In genomic region chr2:55047677-55048299, GRCh38 we compare ENCODE assay signal across 1 cellular context.
A peak's percentile ranks its signal among the peaks of the same experiment; 100 is the strongest.
TF ChIP-seq lines count a peak whose summit lies in the region.

No MANE protein-coding gene starts in this region.

TF ChIP-seq in HepG2, 621 proteins besides CTCF, POLR2A, EP300 and RAD21 (continued from another document and continues in another):
- TF ChIP-seq BRF2 (CRISPR knock-in tag; IDR thresholded peaks at IDR 0.05): no peak
- no peak for TF ChIP-seq RXRA (CRISPR knock-in tag; IDR thresholded peaks at IDR 0.05)
- no peak for TF ChIP-seq ELK4 (CRISPR knock-in tag; IDR thresholded peaks at IDR 0.05; ENCODE audit: borderline replicate concordance)
- TF ChIP-seq MAF1 (CRISPR knock-in tag; IDR thresholded peaks at IDR 0.05; ENCODE audit: borderline replicate concordance): no peak
- no peak for TF ChIP-seq MBD4 (IDR thresholded peaks at IDR 0.05; ENCODE audit: borderline replicate concordance, low read length)
- no peak for TF ChIP-seq ZKSCAN5 (CRISPR knock-in tag; IDR thresholded peaks at IDR 0.05)
- peak in 1 of 2 experiments; percentile 55; a peak in 1 of 4 replicates for TF ChIP-seq HMGXB4 (CRISPR knock-in tag; IDR thresholded peaks at IDR 0.05; ENCODE audit: borderline replicate concordance in 1 of 2, low read depth in 1 of 2)
- TF ChIP-seq ZNF709 (CRISPR knock-in tag; IDR thresholded peaks at IDR 0.05): no peak
- TF ChIP-seq ZUFSP (CRISPR knock-in tag; IDR thresholded peaks at IDR 0.05; ENCODE audit: borderline replicate concordance): no peak
- TF ChIP-seq NCOR1 (IDR thresholded peaks at IDR 0.05; ENCODE audit: borderline replicate concordance, low read length): no peak
- TF ChIP-seq ZNF850 (CRISPR knock-in tag; conservative IDR thresholded peaks at IDR 0.05): no peak
- no peak for TF ChIP-seq TERF1 (CRISPR knock-in tag; IDR thresholded peaks at IDR 0.05)
- TF ChIP-seq KAT7 (CRISPR knock-in tag; IDR thresholded peaks at IDR 0.05; ENCODE audit: borderline replicate concordance): 0 out of 2 replicates have a peak, but pooled peaks have one; percentile 35
- no peak for TF ChIP-seq SPEN (CRISPR knock-in tag; IDR thresholded peaks at IDR 0.05; ENCODE audit: low read depth)
- TF ChIP-seq ARID2 (CRISPR knock-in tag; IDR thresholded peaks at IDR 0.05; ENCODE audit: borderline replicate concordance): no peak
- TF ChIP-seq TSC22D2 (CRISPR knock-in tag; IDR thresholded peaks at IDR 0.05; ENCODE audit: borderline replicate concordance): no peak
- TF ChIP-seq UBTF (CRISPR knock-in tag; IDR thresholded peaks at IDR 0.05): no peak
- TF ChIP-seq REPIN1 (CRISPR knock-in tag; IDR thresholded peaks at IDR 0.05; ENCODE audit: borderline replicate concordance, low read depth): no peak
- no peak for TF ChIP-seq ZNF776 (CRISPR knock-in tag; IDR thresholded peaks at IDR 0.05)
- no peak for TF ChIP-seq ZSCAN5A (CRISPR knock-in tag; IDR thresholded peaks at IDR 0.05; ENCODE audit: borderline replicate concordance)
- no peak for TF ChIP-seq ZNF451 (CRISPR knock-in tag; IDR thresholded peaks at IDR 0.05)
- no peak for TF ChIP-seq ZNF318 (CRISPR knock-in tag; IDR thresholded peaks at IDR 0.05)
- no peak for TF ChIP-seq ZNF343 (CRISPR knock-in tag; IDR thresholded peaks at IDR 0.05)
- TF ChIP-seq ZNF678 (CRISPR knock-in tag; IDR thresholded peaks at IDR 0.05): no peak
- peak; percentile 42; the same call in 1 of the 2 replicates for TF ChIP-seq BCL6 (CRISPR knock-in tag; IDR thresholded peaks at IDR 0.05)
- TF ChIP-seq ZNF160 (CRISPR knock-in tag; IDR thresholded peaks at IDR 0.05): no peak
- TF ChIP-seq PHF8 (CRISPR knock-in tag; IDR thresholded peaks at IDR 0.05): no peak
- TF ChIP-seq RFXAP (CRISPR knock-in tag; IDR thresholded peaks at IDR 0.05; ENCODE audit: borderline replicate concordance): no peak
- TF ChIP-seq MAZ (IDR thresholded peaks at IDR 0.05; ENCODE audit: borderline replicate concordance, low read depth, low read length): no peak
- TF ChIP-seq MAZ (CRISPR knock-in tag; IDR thresholded peaks at IDR 0.05; ENCODE audit: low read depth): no peak
- no peak for TF ChIP-seq SETDB1 (CRISPR knock-in tag; IDR thresholded peaks at IDR 0.05; ENCODE audit: borderline replicate concordance)
- TF ChIP-seq RFX1 (IDR thresholded peaks at IDR 0.05): no peak
- no peak for TF ChIP-seq XBP1 (CRISPR knock-in tag; IDR thresholded peaks at IDR 0.05)
- no peak for TF ChIP-seq ZNF589 (CRISPR knock-in tag; conservative IDR thresholded peaks at IDR 0.05)
- TF ChIP-seq ZFP36L2 (CRISPR knock-in tag; IDR thresholded peaks at IDR 0.05): no peak
- no peak for TF ChIP-seq HNF4G (IDR thresholded peaks at IDR 0.05; ENCODE audit: borderline replicate concordance, low read depth, low read length)
- no peak for TF ChIP-seq HNF4G (CRISPR knock-in tag; IDR thresholded peaks at IDR 0.05; ENCODE audit: borderline replicate concordance, low read depth)
- TF ChIP-seq ZNF737 (CRISPR knock-in tag; IDR thresholded peaks at IDR 0.05; ENCODE audit: borderline replicate concordance): no peak
- TF ChIP-seq ZNF143 (CRISPR knock-in tag; IDR thresholded peaks at IDR 0.05): no peak
- no peak for TF ChIP-seq KDM6A (CRISPR knock-in tag; IDR thresholded peaks at IDR 0.05; ENCODE audit: low read depth)
- no peak for TF ChIP-seq NR2C2 (CRISPR knock-in tag; IDR thresholded peaks at IDR 0.05; ENCODE audit: borderline replicate concordance)
- no peak for TF ChIP-seq BATF2 (CRISPR knock-in tag; IDR thresholded peaks at IDR 0.05)
- TF ChIP-seq DNMT1 (CRISPR knock-in tag; IDR thresholded peaks at IDR 0.05): no peak
- no peak for TF ChIP-seq NR2F1 (CRISPR knock-in tag; IDR thresholded peaks at IDR 0.05)
- no peak for TF ChIP-seq ZNF3 (CRISPR knock-in tag; IDR thresholded peaks at IDR 0.05)
- TF ChIP-seq ZNF674 (CRISPR knock-in tag; IDR thresholded peaks at IDR 0.05; ENCODE audit: low read depth): no peak
- TF ChIP-seq PRMT3 (CRISPR knock-in tag; IDR thresholded peaks at IDR 0.05; ENCODE audit: borderline replicate concordance, low read depth): no peak
